Comparison of ENCODE assay signal across 1 cellular context in the genomic region with DNA sequence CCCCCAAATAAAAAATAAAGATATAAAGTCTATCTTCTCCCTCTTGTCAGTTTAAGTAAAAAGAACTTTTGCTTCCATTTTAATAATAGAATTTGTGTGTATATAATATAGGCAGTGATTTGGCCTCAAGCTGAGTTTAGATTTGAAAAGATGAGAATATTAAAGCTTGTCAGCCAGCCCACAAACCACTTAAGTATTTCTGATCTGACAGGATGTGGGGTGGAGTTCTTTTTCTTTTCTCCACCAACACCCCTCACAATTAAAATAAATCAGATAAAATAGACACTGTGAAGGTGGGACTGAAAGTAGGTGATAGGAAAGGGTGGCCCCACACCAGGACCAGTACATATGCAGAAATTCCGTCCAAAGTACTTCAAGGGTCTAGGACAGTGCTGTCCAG.
TF ChIP-seq lines count a peak whose summit lies in the region.

No MANE protein-coding gene starts in this region.

TF ChIP-seq in GM23338, 12 proteins besides CTCF, POLR2A, EP300 and RAD21 (continued from another document):
- TF ChIP-seq, protein P1, sequence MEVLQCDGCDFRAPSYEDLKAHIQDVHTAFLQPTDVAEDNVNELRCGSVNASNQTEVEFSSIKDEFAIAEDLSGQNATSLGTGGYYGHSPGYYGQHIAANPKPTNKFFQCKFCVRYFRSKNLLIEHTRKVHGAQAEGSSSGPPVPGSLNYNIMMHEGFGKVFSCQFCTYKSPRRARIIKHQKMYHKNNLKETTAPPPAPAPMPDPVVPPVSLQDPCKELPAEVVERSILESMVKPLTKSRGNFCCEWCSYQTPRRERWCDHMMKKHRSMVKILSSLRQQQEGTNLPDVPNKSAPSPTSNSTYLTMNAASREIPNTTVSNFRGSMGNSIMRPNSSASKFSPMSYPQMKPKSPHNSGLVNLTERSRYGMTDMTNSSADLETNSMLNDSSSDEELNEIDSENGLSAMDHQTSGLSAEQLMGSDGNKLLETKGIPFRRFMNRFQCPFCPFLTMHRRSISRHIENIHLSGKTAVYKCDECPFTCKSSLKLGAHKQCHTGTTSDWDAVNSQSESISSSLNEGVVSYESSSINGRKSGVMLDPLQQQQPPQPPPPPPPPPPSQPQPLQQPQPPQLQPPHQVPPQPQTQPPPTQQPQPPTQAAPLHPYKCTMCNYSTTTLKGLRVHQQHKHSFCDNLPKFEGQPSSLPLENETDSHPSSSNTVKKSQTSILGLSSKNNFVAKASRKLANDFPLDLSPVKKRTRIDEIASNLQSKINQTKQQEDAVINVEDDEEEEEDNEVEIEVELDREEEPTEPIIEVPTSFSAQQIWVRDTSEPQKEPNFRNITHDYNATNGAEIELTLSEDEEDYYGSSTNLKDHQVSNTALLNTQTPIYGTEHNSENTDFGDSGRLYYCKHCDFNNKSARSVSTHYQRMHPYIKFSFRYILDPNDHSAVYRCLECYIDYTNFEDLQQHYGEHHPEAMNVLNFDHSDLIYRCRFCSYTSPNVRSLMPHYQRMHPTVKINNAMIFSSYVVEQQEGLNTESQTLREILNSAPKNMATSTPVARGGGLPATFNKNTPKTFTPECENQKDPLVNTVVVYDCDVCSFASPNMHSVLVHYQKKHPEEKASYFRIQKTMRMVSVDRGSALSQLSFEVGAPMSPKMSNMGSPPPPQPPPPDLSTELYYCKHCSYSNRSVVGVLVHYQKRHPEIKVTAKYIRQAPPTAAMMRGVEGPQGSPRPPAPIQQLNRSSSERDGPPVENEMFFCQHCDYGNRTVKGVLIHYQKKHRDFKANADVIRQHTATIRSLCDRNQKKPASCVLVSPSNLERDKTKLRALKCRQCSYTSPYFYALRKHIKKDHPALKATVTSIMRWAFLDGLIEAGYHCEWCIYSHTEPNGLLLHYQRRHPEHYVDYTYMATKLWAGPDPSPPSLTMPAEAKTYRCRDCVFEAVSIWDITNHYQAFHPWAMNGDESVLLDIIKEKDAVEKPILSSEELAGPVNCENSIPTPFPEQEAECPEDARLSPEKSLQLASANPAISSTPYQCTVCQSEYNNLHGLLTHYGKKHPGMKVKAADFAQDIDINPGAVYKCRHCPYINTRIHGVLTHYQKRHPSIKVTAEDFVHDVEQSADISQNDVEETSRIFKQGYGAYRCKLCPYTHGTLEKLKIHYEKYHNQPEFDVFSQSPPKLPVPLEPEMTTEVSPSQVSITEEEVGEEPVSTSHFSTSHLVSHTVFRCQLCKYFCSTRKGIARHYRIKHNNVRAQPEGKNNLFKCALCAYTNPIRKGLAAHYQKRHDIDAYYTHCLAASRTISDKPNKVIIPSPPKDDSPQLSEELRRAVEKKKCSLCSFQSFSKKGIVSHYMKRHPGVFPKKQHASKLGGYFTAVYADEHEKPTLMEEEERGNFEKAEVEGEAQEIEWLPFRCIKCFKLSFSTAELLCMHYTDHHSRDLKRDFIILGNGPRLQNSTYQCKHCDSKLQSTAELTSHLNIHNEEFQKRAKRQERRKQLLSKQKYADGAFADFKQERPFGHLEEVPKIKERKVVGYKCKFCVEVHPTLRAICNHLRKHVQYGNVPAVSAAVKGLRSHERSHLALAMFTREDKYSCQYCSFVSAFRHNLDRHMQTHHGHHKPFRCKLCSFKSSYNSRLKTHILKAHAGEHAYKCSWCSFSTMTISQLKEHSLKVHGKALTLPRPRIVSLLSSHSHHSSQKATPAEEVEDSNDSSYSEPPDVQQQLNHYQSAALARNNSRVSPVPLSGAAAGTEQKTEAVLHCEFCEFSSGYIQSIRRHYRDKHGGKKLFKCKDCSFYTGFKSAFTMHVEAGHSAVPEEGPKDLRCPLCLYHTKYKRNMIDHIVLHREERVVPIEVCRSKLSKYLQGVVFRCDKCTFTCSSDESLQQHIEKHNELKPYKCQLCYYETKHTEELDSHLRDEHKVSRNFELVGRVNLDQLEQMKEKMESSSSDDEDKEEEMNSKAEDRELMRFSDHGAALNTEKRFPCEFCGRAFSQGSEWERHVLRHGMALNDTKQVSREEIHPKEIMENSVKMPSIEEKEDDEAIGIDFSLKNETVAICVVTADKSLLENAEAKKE (CRISPR knock-in tag; IDR thresholded peaks at IDR 0.05): no peak
TF ChIP-seq in GM23338: peak in this region for 0.
